Comparison of ENCODE assay signal across 14 cellular contexts in the genomic region with DNA sequence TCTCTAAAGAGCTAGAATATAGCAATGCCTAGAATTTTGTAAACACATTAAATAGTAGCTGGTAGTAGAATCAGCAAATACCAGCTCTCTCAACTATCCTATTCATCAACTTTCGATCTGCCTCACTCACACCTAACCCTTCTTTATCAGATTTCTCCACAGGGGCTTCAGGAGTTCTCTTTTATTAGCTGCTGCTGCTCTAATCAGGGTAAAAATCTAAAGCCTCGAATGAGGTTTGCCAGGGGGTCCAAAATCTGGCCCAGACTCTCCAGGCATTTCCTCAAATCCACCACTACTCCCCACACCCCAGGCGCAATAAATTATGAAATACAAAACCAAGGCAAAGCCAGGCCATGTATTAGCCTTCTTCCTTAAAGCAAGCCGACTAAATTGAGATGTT. TPM values are rescaled to one million over a fixed set of nuclear protein-coding genes. Genes with fewer than 3 reads are reported as not detected.
A peak's percentile ranks its signal among the peaks of the same experiment; 100 is the strongest.
DNase-seq lines count a peak whose midpoint lies in the region; ATAC-seq and TF ChIP-seq lines count a peak whose summit lies in the region.
"Had no signal": no experiment of that assay in that cellular context is flagged by ENCODE, and none has a peak within 500 bp of the region (broad histone marks: within the 10 kb centered on the region; RNA-seq: fewer than 3 reads in every experiment).

No MANE protein-coding gene starts in this region.

- no peaks in the 10 kb centered on the region for H3K9me3 ChIP-seq in CD4-positive, CD25-positive, alpha-beta regulatory T cell (ENCODE audit: control insufficient read depth in 2 of 2, low read length in 2 of 2)
- H3K9me3 ChIP-seq in DND-41 (ENCODE audit: insufficient read depth, low read length, severe bottlenecking) = no peaks in the 10 kb centered on the region
- H3K9me3 ChIP-seq in naive thymus-derived CD4-positive, alpha-beta T cell (ENCODE audit: control insufficient read depth in 2 of 3, low read length in 3 of 3) = no peaks in the 10 kb centered on the region

- H3K9ac ChIP-seq in DND-41 (ENCODE audit: low read depth, low read length) = no peak overlapping the region

- intact Hi-C loops in naive thymus-derived CD4-positive, alpha-beta T cell (cut with micrococcal nuclease) = loop anchor here in 1 of 2 donors (5.0 kb wide), 1 partner anchor 47 kb away; no protein-coding TSS in a partner anchor

- H2AFZ ChIP-seq in DND-41 (ENCODE audit: low read depth, low read length) = no peak overlapping the region

- H3K4me3 ChIP-seq in CD4-positive, CD25-positive, alpha-beta regulatory T cell (ENCODE audit: low read depth, low read length) = no peak overlapping the region
- H3K4me3 ChIP-seq in DND-41 (ENCODE audit: low read depth in 1 of 2, low read length in 2 of 2) = peak overlapping the region in 1 of 2 experiments; percentile 34; a peak in 1 of 4 replicates
- no peak overlapping the region for H3K4me3 ChIP-seq in naive thymus-derived CD4-positive, alpha-beta T cell (ENCODE audit: low read length)

- peak overlapping the region in 2 of 3 donors; percentile 35 to 67 for H3K27ac Mint-ChIP-seq in CD4-positive, CD25-positive, alpha-beta regulatory T cell
- H3K27ac Mint-ChIP-seq in activated naive CD8-positive, alpha-beta T cell = peak overlapping the region; percentile 68
- H3K27ac Mint-ChIP-seq in naive thymus-derived CD4-positive, alpha-beta T cell = peak overlapping the region in 6 of 9 donors; percentile 51 to 94 (median 62)

- H3K36me3 Mint-ChIP-seq in CD4-positive, CD25-positive, alpha-beta regulatory T cell = peaks cover 15% of the 10 kb centered on the region
- H3K36me3 Mint-ChIP-seq in activated naive CD8-positive, alpha-beta T cell = peaks cover 2% of the 10 kb centered on the region
- H3K36me3 Mint-ChIP-seq in naive thymus-derived CD4-positive, alpha-beta T cell = peaks cover 0 to 17% (median 5%) of the 10 kb centered on the region in 5 donors

- no peak for TF ChIP-seq CTCF in DND-41 (IDR thresholded peaks at IDR 0.05; ENCODE audit: borderline replicate concordance, extremely low read depth, low read length, poor library complexity, severe bottlenecking)

- H3K36me3 ChIP-seq in CD4-positive, CD25-positive, alpha-beta regulatory T cell (ENCODE audit: control insufficient read depth, insufficient read depth, low read length) = peaks cover 5% of the 10 kb centered on the region
- peaks cover 36% of the 10 kb centered on the region for H3K36me3 ChIP-seq in DND-41 (ENCODE audit: insufficient read depth, low read length)
- H3K36me3 ChIP-seq in naive thymus-derived CD4-positive, alpha-beta T cell (ENCODE audit: control insufficient read depth in 2 of 3, insufficient read depth in 3 of 3, low read length in 3 of 3) = no peaks in the 10 kb centered on the region

- H3K4me3 Mint-ChIP-seq in CD4-positive, CD25-positive, alpha-beta regulatory T cell = peak overlapping the region; percentile 74 to 89 (median 78)
- H3K4me3 Mint-ChIP-seq in activated naive CD8-positive, alpha-beta T cell = peak overlapping the region; percentile 68
- peak overlapping the region in 9 of 10 donors; percentile 64 to 92 (median 68) for H3K4me3 Mint-ChIP-seq in naive thymus-derived CD4-positive, alpha-beta T cell

- H3K27me3 Mint-ChIP-seq in CD4-positive, CD25-positive, alpha-beta regulatory T cell = no peaks in the 10 kb centered on the region
- no peaks in the 10 kb centered on the region for H3K27me3 Mint-ChIP-seq in activated naive CD8-positive, alpha-beta T cell
- no peaks in the 10 kb centered on the region for H3K27me3 Mint-ChIP-seq in naive thymus-derived CD4-positive, alpha-beta T cell

- ATAC-seq in CD4-positive, CD25-positive, alpha-beta regulatory T cell (ENCODE audit: low read depth in 2 of 2) = no peak
- ATAC-seq in DND-41 (ENCODE audit: insufficient read depth, low read depth) (no peak), HG03159 (IDR thresholded peaks at IDR 0.05; ENCODE audit: unreplicated experiment) (no peak)
- ATAC-seq in naive thymus-derived CD4-positive, alpha-beta T cell = no peak
- ATAC-seq: activated CD4-positive, CD25-positive, alpha-beta regulatory T cell treated with anti-CD3 and anti-CD28 coated beads, Interleukin-2, amount 50 U/mL, for 24 hours had no signal

- H3K4me1 ChIP-seq in CD4-positive, CD25-positive, alpha-beta regulatory T cell (ENCODE audit: control insufficient read depth, insufficient read depth, low read length, poor library complexity, severe bottlenecking) = peaks cover 44% of the 10 kb centered on the region
- peaks cover 56% of the 10 kb centered on the region for H3K4me1 ChIP-seq in DND-41 (ENCODE audit: insufficient read depth, low read length)
- peaks cover 26 to 31% of the 10 kb centered on the region in 2 donors for H3K4me1 ChIP-seq in naive thymus-derived CD4-positive, alpha-beta T cell (ENCODE audit: control insufficient read depth in 2 of 2, insufficient read depth in 2 of 2, low read length in 2 of 2)

- peaks cover 69% of the 10 kb centered on the region for H3K79me2 ChIP-seq in DND-41 (ENCODE audit: insufficient read depth, low read length)

- no peak for DNase-seq in CD4-positive, CD25-positive, alpha-beta regulatory T cell
- DNase-seq in DND-41 (no peak), NCI-H187 (lab: John Stamatoyannopoulos, UW) (no peak), GOT3 (lab: John Stamatoyannopoulos, UW) (no peak)
- no peak for DNase-seq in naive thymus-derived CD4-positive, alpha-beta T cell
- DNase-seq: activated gamma-delta T cell treated with Interleukin-2 at 50 U/mL for 16 hours, caudate nucleus, COR-L47, kidney, MM.1S, NCI-H2171 had no signal

- H3K27me3 ChIP-seq in CD4-positive, CD25-positive, alpha-beta regulatory T cell (ENCODE audit: control insufficient read depth, insufficient read depth, low read length) = no peaks in the 10 kb centered on the region
- no peaks in the 10 kb centered on the region for H3K27me3 ChIP-seq in DND-41 (ENCODE audit: insufficient read depth, low read length, poor library complexity)
- H3K27me3 ChIP-seq in naive thymus-derived CD4-positive, alpha-beta T cell (ENCODE audit: control insufficient read depth in 2 of 2, insufficient read depth in 2 of 2, low read length in 2 of 2) = no peaks in the 10 kb centered on the region

- H3K4me1 Mint-ChIP-seq in CD4-positive, CD25-positive, alpha-beta regulatory T cell = peaks cover 30 to 70% (median 49%) of the 10 kb centered on the region in 4 donors
- peaks cover 54% of the 10 kb centered on the region for H3K4me1 Mint-ChIP-seq in activated naive CD8-positive, alpha-beta T cell (ENCODE audit: low read depth)
- peaks cover 30 to 62% (median 57%) of the 10 kb centered on the region in 7 donors for H3K4me1 Mint-ChIP-seq in naive thymus-derived CD4-positive, alpha-beta T cell

- POLR2A ChIA-PET in naive thymus-derived CD4-positive, alpha-beta T cell (lab: Charles Lee) = interaction anchor here (2.0 kb wide), 1 partner anchor 44 kb away, joined by 12 read pairs; no protein-coding TSS in a partner anchor

- CTCF ChIA-PET in naive thymus-derived CD4-positive, alpha-beta T cell (lab: Charles Lee) = interaction anchor here (0.6 to 1.0 kb wide), 3 partner anchors 10 to 104 kb away, joined by 3 to 4 read pairs (median 4); no protein-coding TSS in a partner anchor

- H3K27ac ChIP-seq in CD4-positive, CD25-positive, alpha-beta regulatory T cell (ENCODE audit: insufficient read depth, low read length, poor library complexity, severe bottlenecking) = no peak overlapping the region
- H3K27ac ChIP-seq in DND-41 (ENCODE audit: low read length) = no peak overlapping the region; the same call in 1 of the 2 replicates
- H3K27ac ChIP-seq in naive thymus-derived CD4-positive, alpha-beta T cell (ENCODE audit: low read depth, low read length) = no peak overlapping the region

- no peaks in the 10 kb centered on the region for H3K9me3 Mint-ChIP-seq in CD4-positive, CD25-positive, alpha-beta regulatory T cell
- H3K9me3 Mint-ChIP-seq in activated naive CD8-positive, alpha-beta T cell (ENCODE audit: low read depth) = no peaks in the 10 kb centered on the region
- H3K9me3 Mint-ChIP-seq in naive thymus-derived CD4-positive, alpha-beta T cell = no peaks in the 10 kb centered on the region

- H3K4me2 ChIP-seq in DND-41 (ENCODE audit: insufficient read depth, low read length) = peak overlapping the region; percentile 83

- peaks cover 47% of the 10 kb centered on the region for H4K20me1 ChIP-seq in DND-41 (ENCODE audit: insufficient read depth, low read length)

RNA-seq across cellular contexts. Expression of gene RNF216, which starts 2.4 kb away (rescaled TPM):
- total RNA-seq in CD4-positive, CD25-positive, alpha-beta regulatory T cell = 74.2 TPM
- polyA plus RNA-seq in CD4-positive, CD25-positive, alpha-beta regulatory T cell = 10 to 100 TPM; 17.7 to 26.7 (median 21.8) TPM
- 100 to 1,000 TPM in 2 of 5 experiments, 10 to 100 TPM in 3; 41.7 to 103 (median 91.2) TPM for total RNA-seq in naive thymus-derived CD4-positive, alpha-beta T cell
- polyA plus RNA-seq in naive thymus-derived CD4-positive, alpha-beta T cell = 10 to 100 TPM; 29.2 to 51.3 TPM
